Comparison of ENCODE assay signal across 17 cellular contexts in genomic region chr4:3044812-3045499, GRCh38. TPM values are rescaled to one million over a fixed set of nuclear protein-coding genes. Genes with fewer than 3 reads are reported as not detected.
DNase-seq lines count a peak whose midpoint lies in the region; ATAC-seq and TF ChIP-seq lines count a peak whose summit lies in the region.
"Had no signal": no experiment of that assay in that cellular context is flagged by ENCODE, and none has a peak within 500 bp of the region (broad histone marks: within the 10 kb centered on the region; RNA-seq: fewer than 3 reads in every experiment).

No MANE protein-coding gene starts in this region.

- CTCF ChIA-PET in T-cell (lab: Charles Lee): no interaction called here
- CTCF ChIA-PET in PC-3 (lab: Charles Lee): no interaction called here

- H3K4me3 ChIP-seq in effector memory CD4-positive, alpha-beta T cell (ENCODE audit: insufficient read depth, low read depth, low read length, poor library complexity, severe bottlenecking): peak overlapping the region; percentile 2
- H3K4me3 ChIP-seq in PC-3 (ENCODE audit: low read length) (no peak overlapping the region), breast epithelium (no peak overlapping the region)
- H3K4me3 ChIP-seq: GM23248, vagina had no signal

- H3K27ac Mint-ChIP-seq in activated naive CD4-positive, alpha-beta T cell treated with anti-CD3 and anti-CD28 coated beads, Interleukin-2, amount 50 U/mL, for 72 hours: peak overlapping the region; percentile 2 to 63
- H3K27ac Mint-ChIP-seq in T-cell: peak overlapping the region; percentile 37 to 76
- peak overlapping the region; percentile 93 for H3K27ac Mint-ChIP-seq in stimulated activated memory B cell treated with anti-CD40 and anti-IgM and Interleukin-4, amounts not matched to agents 10 μg/mL and 1 μg/mL and 100 μg/mL, for 72 hours
- H3K27ac Mint-ChIP-seq in mesothelial cell of epicardium: no peak overlapping the region

- H4K20me1 ChIP-seq in PC-3 (ENCODE audit: low read length): no peaks in the 10 kb centered on the region

- H2AFZ ChIP-seq in PC-3 (ENCODE audit: low read length): no peak overlapping the region
- H2AFZ ChIP-seq: GM23248 had no signal

- no peak for DNase-seq in activated naive CD4-positive, alpha-beta T cell treated with anti-CD3 and anti-CD28 coated beads, Interleukin-2, amount 50 U/mL, for 72 hours (ENCODE audit: low spot score in 2 of 2)
- DNase-seq in activated naive CD4-positive, alpha-beta T cell treated with anti-CD3 and anti-CD28 coated beads, Interleukin-2, amount 50 U/mL, for 16 hours: no peak
- no peak for DNase-seq in T-cell
- no peak for DNase-seq in effector memory CD4-positive, alpha-beta T cell
- DNase-seq in PC-3: no peak
- no peak for DNase-seq in mesothelial cell of epicardium (ENCODE audit: low spot score in 2 of 2, unreplicated experiment in 2 of 2)
- DNase-seq in breast epithelium (ENCODE audit: low spot score in 2 of 2): no peak
- DNase-seq: amniotic stem cell, cerebellar nuclear complex, NCI-H146, NCI-H446 treated with DMSO at 0.1 percent for 48 hours had no signal

- no peaks in the 10 kb centered on the region for H3K36me3 ChIP-seq in effector memory CD4-positive, alpha-beta T cell (ENCODE audit: control insufficient read depth, insufficient read depth, low read length)
- no peaks in the 10 kb centered on the region for H3K36me3 ChIP-seq in PC-3 (ENCODE audit: low read depth, low read length)
- H3K36me3 ChIP-seq in breast epithelium: no peaks in the 10 kb centered on the region
- H3K36me3 ChIP-seq: vagina had no signal

- H3K27ac ChIP-seq in effector memory CD4-positive, alpha-beta T cell (ENCODE audit: insufficient read depth, low read length, poor library complexity, severe bottlenecking): no peak overlapping the region
- H3K27ac ChIP-seq in PC-3 (ENCODE audit: low read length) (no peak overlapping the region), breast epithelium (no peak overlapping the region)
- H3K27ac ChIP-seq: GM23248, vagina had no signal

- no TSS peak for BruUV-seq in PC-3 (replicated peaks; lab: Mats Ljungman, UMichigan)

- TF ChIP-seq CTCF in PC-3 (conservative IDR thresholded peaks at IDR 0.05; ENCODE audit: low read depth, low read length) (no peak), mesothelial cell of epicardium (IDR thresholded peaks at IDR 0.05; ENCODE audit: unreplicated experiment) (no peak), breast epithelium (IDR thresholded peaks at IDR 0.05) (no peak)

- no peaks in the 10 kb centered on the region for H3K9me2 ChIP-seq in PC-3 (replicated peaks; ENCODE audit: low read length)

- ATAC-seq in activated naive CD4-positive, alpha-beta T cell treated with anti-CD3 and anti-CD28 coated beads, Interleukin-2, amount 50 U/mL, for 72 hours: no peak
- no peak for ATAC-seq in T-cell (replicated peaks in 1 of 4)
- ATAC-seq in stimulated activated memory B cell treated with anti-CD40 and anti-IgM and Interleukin-4, amounts not matched to agents 10 μg/mL and 1 μg/mL and 100 μg/mL, for 72 hours: no peak
- ATAC-seq in PC-3: no peak

- peaks cover 3% of the 10 kb centered on the region; the same call in 1 of the 2 replicates for H3K79me2 ChIP-seq in PC-3 (ENCODE audit: low read length)

- H3K4me2 ChIP-seq in PC-3 (ENCODE audit: low read length): no peak overlapping the region

- H3K4me1 ChIP-seq in effector memory CD4-positive, alpha-beta T cell (ENCODE audit: control insufficient read depth, insufficient read depth, low read length, poor library complexity, severe bottlenecking): peaks cover 26% of the 10 kb centered on the region
- peaks cover 16% of the 10 kb centered on the region for H3K4me1 ChIP-seq in PC-3 (ENCODE audit: insufficient read depth, low read length)
- peaks cover 0 to 4% of the 10 kb centered on the region in 2 donors for H3K4me1 ChIP-seq in breast epithelium

- no peak for TF ChIP-seq POLR2A in breast epithelium (IDR thresholded peaks at IDR 0.05)

- H3K4me3 Mint-ChIP-seq in T-cell (peak overlapping the region in 2 of 3 donors; percentile 23 to 64), mesothelial cell of epicardium (no peak overlapping the region)
- peak overlapping the region; percentile 62 for H3K4me3 Mint-ChIP-seq in stimulated activated memory B cell treated with anti-CD40 and anti-IgM and Interleukin-4, amounts not matched to agents 10 μg/mL and 1 μg/mL and 100 μg/mL, for 72 hours

- intact Hi-C loops in PC-3 (cut with micrococcal nuclease): no loop called here
- intact Hi-C loops in breast epithelium (cut with DNase I; ENCODE audit: low total_unique reads): no loop called here

- peaks cover 47 to 57% (median 55%) of the 10 kb centered on the region in 3 donors for H3K4me1 Mint-ChIP-seq in T-cell
- H3K4me1 Mint-ChIP-seq in stimulated activated memory B cell treated with anti-CD40 and anti-IgM and Interleukin-4, amounts not matched to agents 10 μg/mL and 1 μg/mL and 100 μg/mL, for 72 hours: peaks cover 73% of the 10 kb centered on the region
- H3K4me1 Mint-ChIP-seq in mesothelial cell of epicardium: peaks cover 9% of the 10 kb centered on the region

- POLR2A ChIA-PET in T-cell (lab: Charles Lee) (interaction anchor here in 1 of 2 donors (0.7 kb wide), 1 partner anchor 262 kb away, joined by 3 read pairs; no protein-coding TSS in a partner anchor), PC-3 (lab: Charles Lee; ENCODE audit: unreplicated experiment) (no interaction called here)

- H3K27me3 Mint-ChIP-seq in T-cell: no peaks in the 10 kb centered on the region
- H3K27me3 Mint-ChIP-seq in stimulated activated memory B cell treated with anti-CD40 and anti-IgM and Interleukin-4, amounts not matched to agents 10 μg/mL and 1 μg/mL and 100 μg/mL, for 72 hours: no peaks in the 10 kb centered on the region
- peaks cover 5% of the 10 kb centered on the region for H3K27me3 Mint-ChIP-seq in mesothelial cell of epicardium (ENCODE audit: low read depth)

- no peaks in the 10 kb centered on the region for H3F3A ChIP-seq in PC-3 (ENCODE audit: low read length, unreplicated experiment)

- no peak overlapping the region for H3K9ac ChIP-seq in PC-3 (ENCODE audit: low read length)
- H3K9ac ChIP-seq: GM23248 had no signal

- H3K27me3 ChIP-seq in effector memory CD4-positive, alpha-beta T cell (replicated peaks; ENCODE audit: control insufficient read depth, insufficient read depth, low read length, poor library complexity, severe bottlenecking): no peaks in the 10 kb centered on the region
- H3K27me3 ChIP-seq in PC-3 (ENCODE audit: low read length): no peaks in the 10 kb centered on the region
- H3K27me3 ChIP-seq in breast epithelium: no peaks in the 10 kb centered on the region
- H3K27me3 ChIP-seq: vagina had no signal

- peaks cover 5 to 15% of the 10 kb centered on the region in 2 donors for H3K36me3 Mint-ChIP-seq in activated naive CD4-positive, alpha-beta T cell treated with anti-CD3 and anti-CD28 coated beads, Interleukin-2, amount 50 U/mL, for 72 hours
- peaks cover 4% of the 10 kb centered on the region for H3K36me3 Mint-ChIP-seq in T-cell
- peaks cover 32% of the 10 kb centered on the region for H3K36me3 Mint-ChIP-seq in stimulated activated memory B cell treated with anti-CD40 and anti-IgM and Interleukin-4, amounts not matched to agents 10 μg/mL and 1 μg/mL and 100 μg/mL, for 72 hours
- H3K36me3 Mint-ChIP-seq in mesothelial cell of epicardium: no peaks in the 10 kb centered on the region

- H3K9me3 Mint-ChIP-seq in activated naive CD4-positive, alpha-beta T cell treated with anti-CD3 and anti-CD28 coated beads, Interleukin-2, amount 50 U/mL, for 72 hours: no peaks in the 10 kb centered on the region
- H3K9me3 Mint-ChIP-seq in T-cell: peaks cover 0 to 5% (median 0%) of the 10 kb centered on the region in 3 donors
- H3K9me3 Mint-ChIP-seq in stimulated activated memory B cell treated with anti-CD40 and anti-IgM and Interleukin-4, amounts not matched to agents 10 μg/mL and 1 μg/mL and 100 μg/mL, for 72 hours: peaks cover 5% of the 10 kb centered on the region
- no peaks in the 10 kb centered on the region for H3K9me3 Mint-ChIP-seq in mesothelial cell of epicardium

- H3K9me3 ChIP-seq in effector memory CD4-positive, alpha-beta T cell (ENCODE audit: control insufficient read depth, low read length): no peaks in the 10 kb centered on the region
- H3K9me3 ChIP-seq in PC-3 (ENCODE audit: low read length): no peaks in the 10 kb centered on the region
- no peaks in the 10 kb centered on the region for H3K9me3 ChIP-seq in breast epithelium
- H3K9me3 ChIP-seq: vagina had no signal

RNA-seq across cellular contexts. Expression of gene HTT-AS, which starts 29.4 kb away (rescaled TPM):
- not detected for total RNA-seq in activated naive CD4-positive, alpha-beta T cell treated with anti-CD3 and anti-CD28 coated beads, Interleukin-2, amount 50 U/mL, for 72 hours
- total RNA-seq in T-cell (not detected), PC-3 (2014; rRNA removed) (not detected in 2 replicates), mesothelial cell of epicardium (not detected in 3 replicates), breast epithelium (not detected)
- total RNA-seq: fibroblast of villous mesenchyme, GM23248, LHCN-M2, posterior vena cava, vagina had no signal

RNA-seq across cellular contexts. Expression of gene HTT, which starts 29.5 kb away (rescaled TPM):
- 100 to 1,000 TPM in 1 of 2 donors, 10 to 100 TPM in 1; 77.8 to 121 TPM for total RNA-seq in activated naive CD4-positive, alpha-beta T cell treated with anti-CD3 and anti-CD28 coated beads, Interleukin-2, amount 50 U/mL, for 72 hours
- total RNA-seq in T-cell (10 to 100 TPM; 60.3 to 97.1 (median 71.4) TPM), PC-3 (2014; rRNA removed) (18.4 and 36.3 TPM in 2 replicates), mesothelial cell of epicardium (69.1 to 73.6 TPM (median 70.4 TPM) in 3 replicates), breast epithelium (10 to 100 TPM; 53.8 to 71.1 (median 55.1) TPM)
